ENCODE assay signal across 16 cellular contexts in genomic region chr17:75638893-75639292, GRCh38. TPM values are rescaled to one million over a fixed set of nuclear protein-coding genes. Genes with fewer than 3 reads are reported as not detected.
A peak's percentile ranks its signal among the peaks of the same experiment; 100 is the strongest.
DNase-seq lines count a peak whose midpoint lies in the region; ATAC-seq, FAIRE-seq and TF ChIP-seq lines count a peak whose summit lies in the region.
"Had no signal": no experiment of that assay in that cellular context is flagged by ENCODE, and none has a peak within 500 bp of the region (broad histone marks: within the 10 kb centered on the region; RNA-seq: fewer than 3 reads in every experiment).

No MANE protein-coding gene starts in this region.

- no peak overlapping the region for H3K4me3 Mint-ChIP-seq in CD14-positive monocyte

- FAIRE-seq in HTR-8/SVneo (lab: Jason Lieb, UNC), result no peak

- TF ChIP-seq CTCF in CD14-positive monocyte (IDR thresholded peaks at IDR 0.05) (no peak), adrenal gland (IDR thresholded peaks at IDR 0.05) (no peak), lower lobe of right lung (IDR thresholded peaks at IDR 0.05) (no peak), thyroid gland (IDR thresholded peaks at IDR 0.05) (no peak)

- peaks cover 21 to 32% of the 10 kb centered on the region in 2 donors for H3K36me3 Mint-ChIP-seq in CD14-positive monocyte

- H3K9me3 Mint-ChIP-seq in CD14-positive monocyte, result peaks cover 0 to 2% (median 0%) of the 10 kb centered on the region in 7 donors

- no peak for ATAC-seq in lower lobe of right lung

- H3K27ac Mint-ChIP-seq in CD14-positive monocyte, result no peak overlapping the region

- WGBS in adrenal gland, 4 donors, result 60 to 87% (median 74%) methylated on average over 4 to 13 of the region's 13 CpGs
- 35 to 46% methylated on average over 2 to 3 of the region's 13 CpGs for WGBS in thyroid gland, 2 donors

- H3K27me3 ChIP-seq in adrenal gland, result no peaks in the 10 kb centered on the region
- no peaks in the 10 kb centered on the region for H3K27me3 ChIP-seq in lower lobe of right lung (ENCODE audit: low read depth)
- no peaks in the 10 kb centered on the region for H3K27me3 ChIP-seq in thyroid gland
- H3K27me3 ChIP-seq: MG63, Peyer's patch had no signal

- H3K9me3 ChIP-seq in adrenal gland (replicated peaks in 1 of 3) (no peaks in the 10 kb centered on the region), lower lobe of right lung (no peaks in the 10 kb centered on the region), thyroid gland (no peaks in the 10 kb centered on the region)
- H3K9me3 ChIP-seq: MG63, Peyer's patch had no signal

- H3K36me3 ChIP-seq in adrenal gland (replicated peaks in 1 of 2) (no peaks in the 10 kb centered on the region), lower lobe of right lung (peaks cover 3% of the 10 kb centered on the region), thyroid gland (no peaks in the 10 kb centered on the region)
- H3K36me3 ChIP-seq: MG63, Peyer's patch had no signal

- H3K27me3 Mint-ChIP-seq in CD14-positive monocyte (ENCODE audit: low read depth in 3 of 3), result peaks cover 0 to 4% (median 2%) of the 10 kb centered on the region in 3 donors

- intact Hi-C loops in CD14-positive monocyte (cut with micrococcal nuclease) (no loop called here), adrenal gland (cut with DNase I) (no loop called here), lower lobe of right lung (cut with DNase I) (no loop called here), thyroid gland (cut with DNase I) (no loop called here)

- DNase-seq in CD14-positive monocyte (ENCODE audit: low spot score) (peak; percentile 45), adrenal gland (peak in 4 of 7 donors; percentile 33 to 74 (median 64)), lower lobe of right lung (peak; percentile 43), thyroid gland (peak; percentile 92 to 95), midbrain (lab: John Stamatoyannopoulos, UW) (no peak), NCI-H146 (lab: John Stamatoyannopoulos, UW) (no peak), HTR-8/SVneo (ENCODE audit: insufficient read length, low spot score) (no peak)
- DNase-seq: ACHN, MG63, NCI-H1105 treated with DMSO at 0.1 percent for 48 hours, NCI-H1930, NCI-H2171, NCI-H774, Peyer's patch, SHP77 treated with DMSO at 0.1 percent for 48 hours had no signal

- H3K4me1 ChIP-seq in adrenal gland (replicated peaks in 1 of 2) (peaks cover 5% of the 10 kb centered on the region in 2 donors), lower lobe of right lung (peaks cover 40% of the 10 kb centered on the region), thyroid gland (peaks cover 70 to 97% of the 10 kb centered on the region in 2 donors)

- H3K4me3 ChIP-seq in adrenal gland (no peak overlapping the region), lower lobe of right lung (no peak overlapping the region), thyroid gland (replicated peaks in 1 of 3) (peak overlapping the region in 1 of 3 donors; percentile 2)
- H3K4me3 ChIP-seq: MG63, Peyer's patch had no signal

- no peak overlapping the region for H3K27ac ChIP-seq in adrenal gland
- H3K27ac ChIP-seq in lower lobe of right lung, result peak overlapping the region; percentile 48
- H3K27ac ChIP-seq in thyroid gland, result peak overlapping the region; percentile 96 to 98 (median 97)
- H3K27ac ChIP-seq: Peyer's patch had no signal

- H3K4me1 Mint-ChIP-seq in CD14-positive monocyte, result peaks cover 10% of the 10 kb centered on the region

- TF ChIP-seq POLR2A in adrenal gland (IDR thresholded peaks at IDR 0.05), result no peak
- peak in 1 of 2 donors; percentile 50 for TF ChIP-seq POLR2A in thyroid gland (IDR thresholded peaks at IDR 0.05)

RNA-seq across cellular contexts. Expression of gene SMIM5, which starts 5.7 kb away (rescaled TPM):
- polyA plus RNA-seq in CD14-positive monocyte (under 1 TPM; 0.15 to 0.43 TPM), adrenal gland (1 to 10 TPM in 2 of 3 donors, under 1 TPM in 1; 0.13 to 2.6 (median 1.7) TPM)
- total RNA-seq in adrenal gland (1 to 10 TPM in 1 of 8 donors, under 1 TPM in 3, not detected in 4; 0.17 to 1.1 (median 0.67) TPM), lower lobe of right lung (2.7 TPM), thyroid gland (10 to 100 TPM in 2 of 4 donors, 1 to 10 TPM in 2; 2.3 to 13.6 (median 7.9) TPM)
- total RNA-seq: H4 had no signal

RNA-seq across cellular contexts. Expression of gene RECQL5, which starts 28.1 kb away (rescaled TPM):
- polyA plus RNA-seq in CD14-positive monocyte (1 to 10 TPM; 3.1 to 4.4 TPM), adrenal gland (100 to 1,000 TPM in 1 of 3 donors, 10 to 100 TPM in 2; 11.2 to 188 (median 64.9) TPM)
- total RNA-seq in adrenal gland (10 to 100 TPM; 13.9 to 49.6 (median 32.9) TPM), lower lobe of right lung (39.4 TPM), thyroid gland (10 to 100 TPM; 41.9 to 91.8 (median 70.1) TPM)

RNA-seq across cellular contexts. Expression of gene SAP30BP, which starts 28.2 kb away (rescaled TPM):
- polyA plus RNA-seq in CD14-positive monocyte (10 to 100 TPM; 43.8 to 61.6 TPM), adrenal gland (100 to 1,000 TPM in 2 of 3 donors, 10 to 100 TPM in 1; 73.4 to 130 (median 121) TPM)
- total RNA-seq in adrenal gland (100 to 1,000 TPM in 1 of 8 donors, 10 to 100 TPM in 7; 45.3 to 100 (median 61.5) TPM), lower lobe of right lung (73.0 TPM), thyroid gland (10 to 100 TPM; 52.5 to 83.6 (median 72.7) TPM)

RNA-seq across cellular contexts. Expression of gene MYO15B, which starts 51.3 kb away (rescaled TPM):
- polyA plus RNA-seq in CD14-positive monocyte (under 1 TPM; 0.17 to 0.62 TPM), adrenal gland (100 to 1,000 TPM in 2 of 3 donors, 1 to 10 TPM in 1; 6.2 to 455 (median 157) TPM)
- total RNA-seq in adrenal gland (100 to 1,000 TPM in 1 of 8 donors, 10 to 100 TPM in 7; 20.5 to 128 (median 51.3) TPM), lower lobe of right lung (181 TPM), thyroid gland (100 to 1,000 TPM in 2 of 4 donors, 10 to 100 TPM in 2; 64.9 to 209 (median 120) TPM)

Comparison
In these comparisons a context has a peak if more than half of its experiments do, and no peak if none do; other contexts are left out.
1. DNase-seq: peak in CD14-positive monocyte (single experiment), adrenal gland (4 of 7), lower lobe of right lung (single experiment) and thyroid gland (2 of 2); none in midbrain (single experiment), NCI-H146 (single experiment) and HTR-8/SVneo (single experiment).
2. H3K27ac ChIP-seq: peak in lower lobe of right lung (single experiment) and thyroid gland (3 of 3); none in adrenal gland (0 of 5).